ENCODE assay signal across 20 cellular contexts in genomic region chr14:64711039-64711438, GRCh38. TPM values are rescaled to one million over a fixed set of nuclear protein-coding genes. Genes with fewer than 3 reads are reported as not detected.
DNase-seq lines count a peak whose midpoint lies in the region; ATAC-seq and TF ChIP-seq lines count a peak whose summit lies in the region.
"Had no signal": no experiment of that assay in that cellular context is flagged by ENCODE, and none has a peak within 500 bp of the region (broad histone marks: within the 10 kb centered on the region; RNA-seq: fewer than 3 reads in every experiment).

No MANE protein-coding gene starts in this region.

- H3K4me3 Mint-ChIP-seq in T-helper 17 cell: no peak overlapping the region
- H3K4me3 Mint-ChIP-seq: activated CD4-positive, alpha-beta T cell treated with anti-CD3 and anti-CD28 coated beads, Interleukin-2, amount 10 ng/mL, durations not matched to agents 24 days and 14 days; dendritic cell treated with granulocyte-macrophage colony-stimulating factor and Interleukin-4, amounts not matched to agents 40 ng/mL and 50 ng/mL, for 4 days; naive thymus-derived CD8-positive, alpha-beta T cell had no signal

- H3K27me3 ChIP-seq in gastroesophageal sphincter (no peaks in the 10 kb centered on the region), muscle layer of colon (ENCODE audit: control insufficient read depth in 1 of 2, insufficient read depth in 2 of 2, low read length in 2 of 2) (no peaks in the 10 kb centered on the region), thoracic aorta (replicated peaks; ENCODE audit: insufficient read depth) (no peaks in the 10 kb centered on the region)
- H3K27me3 ChIP-seq: brain microvascular endothelial cell had no signal

- TF ChIP-seq EP300 in gastroesophageal sphincter (IDR thresholded peaks at IDR 0.05): no peak

- H3K36me3 Mint-ChIP-seq in T-helper 17 cell (ENCODE audit: low read depth): no peaks in the 10 kb centered on the region

- 27 to 33% methylated on average over 2 to 5 of the region's 5 CpGs for WGBS in gastroesophageal sphincter (ENCODE audit: low coverage in 1 of 2), 2 donors

- H3K4me3 ChIP-seq in gastroesophageal sphincter (no peak overlapping the region), muscle layer of colon (ENCODE audit: low read depth in 1 of 2, low read length in 2 of 2) (no peak overlapping the region), thoracic aorta (peak overlapping the region; percentile 36)
- H3K4me3 ChIP-seq: lung had no signal

- H3K36me3 ChIP-seq in gastroesophageal sphincter: no peaks in the 10 kb centered on the region
- no peaks in the 10 kb centered on the region for H3K36me3 ChIP-seq in muscle layer of colon (ENCODE audit: insufficient read depth, low read length)
- H3K36me3 ChIP-seq in thoracic aorta: no peaks in the 10 kb centered on the region
- H3K36me3 ChIP-seq: brain microvascular endothelial cell had no signal

- TF ChIP-seq CTCF in gastroesophageal sphincter (IDR thresholded peaks at IDR 0.05): no peak
- no peak for TF ChIP-seq CTCF in thoracic aorta (IDR thresholded peaks at IDR 0.05)

- H3K4me1 Mint-ChIP-seq in T-helper 17 cell: peaks cover 65% of the 10 kb centered on the region

- no peaks in the 10 kb centered on the region for H3K27me3 Mint-ChIP-seq in T-helper 17 cell
- H3K27me3 Mint-ChIP-seq: dendritic cell treated with granulocyte-macrophage colony-stimulating factor and Interleukin-4, amounts not matched to agents 40 ng/mL and 50 ng/mL, for 4 days had no signal

- H3K27ac Mint-ChIP-seq in T-helper 17 cell: peak overlapping the region; percentile 35
- H3K27ac Mint-ChIP-seq: activated CD4-positive, alpha-beta T cell treated with anti-CD3 and anti-CD28 coated beads, Interleukin-2, amount 10 ng/mL, durations not matched to agents 24 days and 14 days had no signal

- no peak for ATAC-seq in T-helper 17 cell
- ATAC-seq in gastroesophageal sphincter: peak; percentile 58
- ATAC-seq in thoracic aorta (ENCODE audit: insufficient number of reproducible peaks, low FRiP score, low read depth): no peak
- ATAC-seq in HG02588 (IDR thresholded peaks at IDR 0.05; ENCODE audit: unreplicated experiment): no peak
- ATAC-seq: naive thymus-derived CD8-positive, alpha-beta T cell had no signal

- no peak overlapping the region for H3K9ac ChIP-seq in muscle layer of colon (ENCODE audit: low read length)

- peaks cover 4% of the 10 kb centered on the region for H3K9me3 ChIP-seq in T-helper 17 cell (ENCODE audit: control insufficient read depth, low read length, poor library complexity, severe bottlenecking)
- peaks cover 0 to 14% (median 0%) of the 10 kb centered on the region in 3 donors for H3K9me3 ChIP-seq in gastroesophageal sphincter
- H3K9me3 ChIP-seq in muscle layer of colon (ENCODE audit: low read length): no peaks in the 10 kb centered on the region
- H3K9me3 ChIP-seq in thoracic aorta: no peaks in the 10 kb centered on the region

- peaks cover 0 to 77% (median 24%) of the 10 kb centered on the region in 3 donors for H3K4me1 ChIP-seq in gastroesophageal sphincter
- peaks cover 63% of the 10 kb centered on the region for H3K4me1 ChIP-seq in muscle layer of colon (ENCODE audit: insufficient read depth, low read length)
- H3K4me1 ChIP-seq in thoracic aorta (ENCODE audit: control insufficient read depth in 1 of 2, low read depth in 2 of 2): peaks cover 60 to 81% of the 10 kb centered on the region in 2 donors

- H3K27ac ChIP-seq in gastroesophageal sphincter (peak overlapping the region in 2 of 4 donors; percentile 44 to 92), muscle layer of colon (ENCODE audit: low read depth, low read length) (peak overlapping the region; percentile 73), thoracic aorta (peak overlapping the region; percentile 90 to 91)
- H3K27ac ChIP-seq: brain microvascular endothelial cell had no signal

- DNase-seq in T-helper 17 cell: no peak
- no peak for DNase-seq in thoracic aorta (ENCODE audit: low spot score)
- DNase-seq in stimulated activated CD4-positive, alpha-beta T cell treated with anti-CD3 and anti-CD28 coated beads, Interleukin-4, amount 100 ng/mL, for 4 hours: no peak
- DNase-seq in SKM-1 treated with dmso at 0.1 percent for 144 hours (lab: John Stamatoyannopoulos, UW; ENCODE audit: unreplicated experiment): no peak
- DNase-seq in AG20443 (ENCODE audit: low spot score): no peak
- DNase-seq: activated CD4-positive, alpha-beta T cell treated with anti-CD3 and anti-CD28 coated beads, Interleukin-2, amount 10 ng/mL, durations not matched to agents 24 days and 14 days; brain microvascular endothelial cell; DMS79 treated with DMSO at 0.1 percent for 48 hours; KG1; naive thymus-derived CD8-positive, alpha-beta T cell; NCI-H1048; NCI-H2029 treated with DMSO at 0.1 percent for 48 hours; posterior cingulate gyrus; RPMI8226; small intestine had no signal

- no peak for TF ChIP-seq POLR2A in gastroesophageal sphincter (IDR thresholded peaks at IDR 0.05)

RNA-seq across cellular contexts. Expression of gene PLEKHG3, which starts 6.8 kb away (rescaled TPM):
- total RNA-seq in T-helper 17 cell: 10 to 100 TPM; 61.4 to 65.5 TPM
- 10 to 100 TPM; 44.2 to 79.4 (median 57.7) TPM for total RNA-seq in gastroesophageal sphincter
- total RNA-seq in thoracic aorta: 10 to 100 TPM; 63.2 to 71.5 TPM
